Comparison of ENCODE assay signal across 15 cellular contexts in genomic region chr18:55764382-55764781, GRCh38.
"Had no signal": no experiment of that assay in that cellular context is flagged by ENCODE, and none has a peak within 500 bp of the region (broad histone marks: within the 10 kb centered on the region; RNA-seq: fewer than 3 reads in every experiment).

No MANE protein-coding gene starts in this region.

- H3K27ac ChIP-seq: brain microvascular endothelial cell, foreskin keratinocyte, tibial artery, WERI-Rb-1 had no signal

- H3K9me3 ChIP-seq: tibial artery had no signal

- DNase-seq: activated CD4-positive, alpha-beta T cell treated with anti-CD3 and anti-CD28 coated beads for 4 hours; activated CD8-positive, alpha-beta memory T cell treated with anti-CD3 and anti-CD28 coated beads, Interleukin-2, amount 50 U/mL, for 48 hours; activated naive CD8-positive, alpha-beta T cell treated with anti-CD3 and anti-CD28 coated beads for 36 hours; amygdala; brain microvascular endothelial cell; effector CD8-positive, alpha-beta T cell; foreskin keratinocyte; left colon; mammary epithelial cell; naive thymus-derived CD8-positive, alpha-beta T cell; stimulated activated CD4-positive, alpha-beta T cell treated with anti-CD3 and anti-CD28 coated beads, Interleukin-2, amount 100 ng/mL, for 48 hours; stimulated activated naive CD4-positive, alpha-beta T cell; T-helper 17 cell; tibial artery; WERI-Rb-1 had no signal

- H3K9me3 Mint-ChIP-seq: activated naive CD8-positive, alpha-beta T cell treated with anti-CD3 and anti-CD28 coated beads for 36 hours; naive thymus-derived CD8-positive, alpha-beta T cell had no signal

- H3K4me1 ChIP-seq: tibial artery had no signal

- H3K27me3 ChIP-seq: brain microvascular endothelial cell, foreskin keratinocyte, tibial artery had no signal

- ATAC-seq: foreskin keratinocyte; left colon; naive thymus-derived CD8-positive, alpha-beta T cell; T-helper 17 cell had no signal

- H3K4me3 Mint-ChIP-seq: activated naive CD8-positive, alpha-beta T cell treated with anti-CD3 and anti-CD28 coated beads for 36 hours; T-helper 17 cell had no signal

- H3K36me3 ChIP-seq: brain microvascular endothelial cell, tibial artery, WERI-Rb-1 had no signal

- H3K36me3 Mint-ChIP-seq: activated naive CD8-positive, alpha-beta T cell treated with anti-CD3 and anti-CD28 coated beads for 36 hours; naive thymus-derived CD8-positive, alpha-beta T cell had no signal

- H3K4me3 ChIP-seq: tibial artery had no signal

- H3K27me3 Mint-ChIP-seq: T-helper 17 cell had no signal

- H3K4me1 Mint-ChIP-seq: activated naive CD8-positive, alpha-beta T cell treated with anti-CD3 and anti-CD28 coated beads for 36 hours; naive thymus-derived CD8-positive, alpha-beta T cell; T-helper 17 cell had no signal

- H3K27ac Mint-ChIP-seq: activated naive CD8-positive, alpha-beta T cell treated with anti-CD3 and anti-CD28 coated beads for 36 hours; naive thymus-derived CD8-positive, alpha-beta T cell; T-helper 17 cell had no signal
